9 cellular contexts compared by ENCODE assay signal in the genomic region with DNA sequence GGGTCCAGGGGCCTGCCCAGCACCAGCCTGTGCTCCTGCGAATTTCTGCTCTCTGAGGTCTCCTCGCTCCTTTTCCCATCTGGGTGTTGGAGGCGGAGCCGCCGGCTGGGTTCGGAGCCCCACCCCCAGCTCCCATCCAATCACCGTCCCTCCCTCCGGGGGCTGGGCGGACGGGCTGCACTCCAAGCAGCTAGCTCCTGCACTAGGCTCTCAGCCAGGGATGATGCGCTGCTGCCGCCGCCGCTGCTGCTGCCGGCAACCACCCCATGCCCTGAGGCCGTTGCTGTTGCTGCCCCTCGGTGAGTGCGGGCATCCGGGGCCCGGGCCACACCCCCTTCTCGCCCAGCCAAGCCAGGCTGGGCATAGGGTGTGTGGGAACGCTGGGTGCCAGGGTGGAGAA. TPM values are rescaled to one million over a fixed set of nuclear protein-coding genes. Genes with fewer than 3 reads are reported as not detected.
DNase-seq lines count a peak whose midpoint lies in the region; ATAC-seq, FAIRE-seq and TF ChIP-seq lines count a peak whose summit lies in the region.
"Had no signal": no experiment of that assay in that cellular context is flagged by ENCODE, and none has a peak within 500 bp of the region (broad histone marks: within the 10 kb centered on the region; RNA-seq: fewer than 3 reads in every experiment).

A gene (plus strand): TSS at position 202 of the 400 bp plus-strand sequence. CDS start 19 bp downstream, at position 221.

- TF ChIP-seq POLR2A in H54 (IDR thresholded peaks at IDR 0.05; ENCODE audit: low read depth, low read length) = no peak

- DNase-seq in H54 (ENCODE audit: insufficient read length, low spot score) = peak; percentile 59
- DNase-seq in SHP77 (lab: John Stamatoyannopoulos, UW) = peak; percentile 73 to 87
- DNase-seq in fibroblast of the aortic adventitia (ENCODE audit: low read depth) = peak; percentile 85
- DNase-seq in neural progenitor cell (ENCODE audit: low spot score) = peak; percentile 94
- no peak for DNase-seq in T-helper 9 cell
- no peak for DNase-seq in MG63

- no peak for TF ChIP-seq CTCF in fibroblast of the aortic adventitia (IDR thresholded peaks at IDR 0.05; ENCODE audit: insufficient read depth, low read length)
- TF ChIP-seq CTCF in neural progenitor cell (IDR thresholded peaks at IDR 0.05) = no peak

- H3K9me3 ChIP-seq in neural progenitor cell (ENCODE audit: low read depth) (no peaks in the 10 kb centered on the region), MG63 (no peaks in the 10 kb centered on the region)

- H3K4me3 Mint-ChIP-seq in neural progenitor cell = no peak within 1 kb of the TSS
- H3K4me3 Mint-ChIP-seq: memory B cell had no signal

- H3K4me3 ChIP-seq in fibroblast of the aortic adventitia (ENCODE audit: low read depth, low read length) = no peak within 1 kb of the TSS
- H3K4me3 ChIP-seq in neural progenitor cell = peak within 1 kb of the TSS; percentile 20
- H3K4me3 ChIP-seq in MG63 = no peak within 1 kb of the TSS

- H3K4me2 ChIP-seq in neural progenitor cell = peak within 1 kb of the TSS; percentile 72

- no peaks in the 10 kb centered on the region for H3K79me2 ChIP-seq in neural progenitor cell (ENCODE audit: low read depth)

- H3K4me1 Mint-ChIP-seq in neural progenitor cell = peaks cover 4% of the 10 kb centered on the region
- H3K4me1 Mint-ChIP-seq: memory B cell had no signal

- H3K27ac ChIP-seq in neural progenitor cell = no peak within 1 kb of the TSS

- FAIRE-seq in H54 (lab: Jason Lieb, UNC) = no peak

- ATAC-seq in HG03095 (IDR thresholded peaks at IDR 0.05; ENCODE audit: unreplicated experiment) (no peak), GM19452 (IDR thresholded peaks at IDR 0.05; ENCODE audit: unreplicated experiment) (no peak)

- H2AFZ ChIP-seq in neural progenitor cell (replicated peaks) = no peak within 1 kb of the TSS

- no peaks in the 10 kb centered on the region for H3K36me3 ChIP-seq in neural progenitor cell
- H3K36me3 ChIP-seq in MG63 = peaks cover 10% of the 10 kb centered on the region

- no peaks in the 10 kb centered on the region for H3K9me3 Mint-ChIP-seq in neural progenitor cell
- H3K9me3 Mint-ChIP-seq: memory B cell had no signal

- peaks cover 26% of the 10 kb centered on the region for H4K20me1 ChIP-seq in neural progenitor cell (ENCODE audit: low read depth)

- H3K4me1 ChIP-seq in neural progenitor cell = peaks cover 24% of the 10 kb centered on the region

- peaks cover 12% of the 10 kb centered on the region for H3K36me3 Mint-ChIP-seq in neural progenitor cell

- H3K27me3 ChIP-seq in neural progenitor cell (no peaks in the 10 kb centered on the region), MG63 (no peaks in the 10 kb centered on the region)

- peak within 1 kb of the TSS; percentile 5 for H3K27ac Mint-ChIP-seq in neural progenitor cell
- H3K27ac Mint-ChIP-seq: memory B cell had no signal

- no peaks in the 10 kb centered on the region for H3K27me3 Mint-ChIP-seq in neural progenitor cell (ENCODE audit: insufficient read depth, low read depth)
- H3K27me3 Mint-ChIP-seq: memory B cell had no signal

- H3K9ac ChIP-seq in neural progenitor cell = no peak within 1 kb of the TSS

- peaks cover 33% of the 10 kb centered on the region for H3F3A ChIP-seq in neural progenitor cell (ENCODE audit: low read depth)

RNA-seq across cellular contexts. Expression of the gene that starts here (rescaled TPM):
- not detected in 2 replicates for total RNA-seq in fibroblast of the aortic adventitia (ENCODE audit: low replicate concordance)
- 0.54 and 2.0 TPM in 2 replicates for total RNA-seq in neural progenitor cell (ENCODE audit: low replicate concordance)
- not detected in 2 replicates for total RNA-seq in MG63 (2014; rRNA removed; shearing (Covaris generic); ENCODE audit: low replicate concordance)

Comparison
In these comparisons a context has a peak if more than half of its experiments do, and no peak if none do; other contexts are left out.
1. Peak in DNase-seq in fibroblast of the aortic adventitia; RNA of the gene not detected or under 1 TPM.
2. DNase-seq: peak in H54 (single experiment), SHP77 (2 of 2) and neural progenitor cell (single experiment); none in T-helper 9 cell (single experiment) and MG63 (single experiment).